Comparison of ENCODE assay signal across 8 cellular contexts in the genomic region with DNA sequence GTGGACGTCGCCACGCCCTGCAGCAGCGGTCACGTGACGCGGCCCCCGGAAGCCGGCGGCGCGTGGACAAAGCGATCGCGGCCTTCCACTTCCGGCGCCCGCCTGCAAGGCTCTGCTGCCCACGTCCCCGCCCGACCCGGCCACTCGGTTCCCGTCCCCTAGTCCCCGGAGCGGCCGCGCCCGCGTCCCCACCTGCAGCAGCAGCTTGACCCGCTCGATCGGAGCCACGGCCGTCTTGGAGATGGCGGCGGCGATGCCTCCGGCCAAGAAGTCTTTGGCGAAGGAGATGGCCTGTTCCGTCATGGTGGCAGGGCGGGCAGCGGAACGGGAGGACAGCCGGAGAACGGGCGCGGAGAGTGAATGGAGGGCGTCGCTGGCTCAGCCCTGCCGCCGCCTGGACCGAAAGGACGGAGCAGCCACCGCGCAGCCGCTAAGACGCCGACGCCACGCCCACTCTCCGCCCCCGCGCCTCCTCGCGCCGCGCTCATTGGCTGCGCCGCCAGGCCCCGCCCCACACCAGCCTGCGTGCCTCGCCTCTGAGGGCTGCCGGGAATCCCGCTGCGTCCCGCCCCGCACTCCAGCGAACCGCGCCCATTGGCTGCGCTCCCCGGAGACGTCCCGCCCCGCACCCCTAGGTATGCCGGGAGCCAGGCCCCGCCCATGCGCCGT.
A peak's percentile ranks its signal among the peaks of the same experiment; 100 is the strongest.
DNase-seq lines count a peak whose midpoint lies in the region; ATAC-seq, FAIRE-seq and TF ChIP-seq lines count a peak whose summit lies in the region.

A gene (minus strand): TSS at position 407 of the 669 bp plus-strand sequence. CDS start 104 bp downstream, at position 303.

- H3K27ac ChIP-seq in duodenal mucosa (ENCODE audit: low read depth, low read length), result peak within 1 kb of the TSS; percentile 99

- H3K9me3 ChIP-seq in duodenal mucosa (ENCODE audit: control insufficient read depth in 1 of 2, low read length in 2 of 2), result no peaks in the 10 kb centered on the region

- H3K4me3 ChIP-seq in AG04449 (ENCODE audit: low read depth, low read length) (peak within 1 kb of the TSS; percentile 100), duodenal mucosa (ENCODE audit: low read depth in 1 of 2, low read length in 2 of 2) (peak within 1 kb of the TSS; percentile 79 to 98)

- DNase-seq in AG04449 (ENCODE audit: low read depth, low spot score) (peak; percentile 63), GM19239 (ENCODE audit: insufficient read length, low spot score) (peak; percentile 97), medulla oblongata (ENCODE audit: extremely low spot score) (peak; percentile 98), NCI-H2171 treated with DMSO at 0.1 percent for 48 hours (lab: John Stamatoyannopoulos, UW) (no peak)
- peak; percentile 99 for DNase-seq in activated CD4-positive, alpha-beta T cell treated with anti-CD3 and anti-CD28 coated beads for 4 hours
- DNase-seq in stimulated activated CD8-positive, alpha-beta memory T cell treated with anti-CD3 and anti-CD28 coated beads, Interleukin-12 subunit alpha, Interleukin-12 subunit beta, amount 100 ng/mL, for 4 hours (ENCODE audit: low read depth), result peak; percentile 99

- CTCF ChIA-PET in AG04449 (lab: Yijun Ruan, JAX), result no interaction called here

- H3K9ac ChIP-seq in duodenal mucosa (ENCODE audit: low read depth in 1 of 2, low read length in 2 of 2), result peak within 1 kb of the TSS; percentile 65 to 88

- peaks cover 11 to 41% of the 10 kb centered on the region in 2 donors for H3K4me1 ChIP-seq in duodenal mucosa (ENCODE audit: control insufficient read depth in 1 of 2, insufficient read depth in 2 of 2, low read length in 2 of 2)

- FAIRE-seq in GM19239 (lab: Jason Lieb, UNC), result peak; percentile 99

- ATAC-seq in HG03460 (IDR thresholded peaks at IDR 0.05; ENCODE audit: unreplicated experiment), result peak; percentile 92

- TF ChIP-seq CTCF in AG04449 (IDR thresholded peaks at IDR 0.05; ENCODE audit: insufficient read depth, low read length, missing control alignments), result no peak

- peaks cover 30 to 39% of the 10 kb centered on the region in 2 donors for H3K36me3 ChIP-seq in duodenal mucosa (ENCODE audit: control insufficient read depth in 1 of 2, insufficient read depth in 2 of 2, low read length in 2 of 2)

- H3K27me3 ChIP-seq in duodenal mucosa (ENCODE audit: control insufficient read depth in 1 of 2, insufficient read depth in 2 of 2, low read length in 2 of 2), result no peaks in the 10 kb centered on the region

- POLR2A ChIA-PET in AG04449 (lab: Yijun Ruan, JAX), result no interaction called here
